Comparison of ENCODE assay signal across 9 cellular contexts in genomic region chr22:32444068-32444467, GRCh38. TPM values are rescaled to one million over a fixed set of nuclear protein-coding genes. Genes with fewer than 3 reads are reported as not detected.
DNase-seq lines count a peak whose midpoint lies in the region; ATAC-seq, FAIRE-seq and TF ChIP-seq lines count a peak whose summit lies in the region.
"Had no signal": no experiment of that assay in that cellular context is flagged by ENCODE, and none has a peak within 500 bp of the region (broad histone marks: within the 10 kb centered on the region; RNA-seq: fewer than 3 reads in every experiment).

No MANE protein-coding gene starts in this region.

- no peak for FAIRE-seq in urothelium cell line (lab: Jason Lieb, UNC)

- no peak overlapping the region for H3K27ac ChIP-seq in left ventricle myocardium inferior (replicated peaks)

- no peaks in the 10 kb centered on the region for H3K4me1 ChIP-seq in left ventricle myocardium inferior

- H3K27me3 ChIP-seq in left ventricle myocardium inferior (ENCODE audit: low read depth) = peaks cover 96% of the 10 kb centered on the region

- intact Hi-C loops in left ventricle myocardium inferior (cut with micrococcal nuclease) (no loop called here), left cardiac atrium (cut with DNase I) (no loop called here)

- no peaks in the 10 kb centered on the region for H3K9me3 ChIP-seq in left ventricle myocardium inferior (replicated peaks)

- H3K4me3 ChIP-seq in left ventricle myocardium inferior = no peak overlapping the region

- no peaks in the 10 kb centered on the region for H3K36me3 ChIP-seq in left ventricle myocardium inferior

- TF ChIP-seq CTCF in left ventricle myocardium inferior (IDR thresholded peaks at IDR 0.05; ENCODE audit: borderline replicate concordance) = peak; percentile 9

- DNase-seq in left ventricle myocardium inferior (no peak), left cardiac atrium (no peak), MV-4-11 (lab: John Stamatoyannopoulos, UW) (peak; percentile 13), cerebellar cortex (ENCODE audit: low spot score) (peak; percentile 11), urothelium cell line (ENCODE audit: low spot score) (peak; percentile 56), NCI-H345 (lab: John Stamatoyannopoulos, UW) (no peak), Ammon's horn (ENCODE audit: low spot score) (no peak)
- DNase-seq: KG1 had no signal

- ATAC-seq in left cardiac atrium (no peak), HG02642 (IDR thresholded peaks at IDR 0.05; ENCODE audit: poor library complexity, unreplicated experiment) (no peak)

RNA-seq across cellular contexts. Expression of gene BPIFC, which starts 20.2 kb away (rescaled TPM):
- total RNA-seq in left ventricle myocardium inferior (not detected), left cardiac atrium (not detected)

RNA-seq across cellular contexts. Expression of gene FBXO7, which starts 30.5 kb away (rescaled TPM):
- total RNA-seq in left ventricle myocardium inferior = 33.5 TPM
- 10 to 100 TPM; 40.0 to 48.4 TPM for total RNA-seq in left cardiac atrium

RNA-seq across cellular contexts. Expression of gene RTCB, which starts 32.0 kb away (rescaled TPM):
- total RNA-seq in left ventricle myocardium inferior = 44.5 TPM
- 10 to 100 TPM; 40.6 to 50.3 TPM for total RNA-seq in left cardiac atrium

Comparison
In these comparisons a context has a peak if more than half of its experiments do, and no peak if none do; other contexts are left out.
1. DNase-seq: peak in MV-4-11 (single experiment), cerebellar cortex (single experiment) and urothelium cell line (single experiment); none in left ventricle myocardium inferior (single experiment), left cardiac atrium (single experiment), NCI-H345 (single experiment) and Ammon's horn (single experiment).